ENCODE assay signal across 19 cellular contexts in the genomic region with DNA sequence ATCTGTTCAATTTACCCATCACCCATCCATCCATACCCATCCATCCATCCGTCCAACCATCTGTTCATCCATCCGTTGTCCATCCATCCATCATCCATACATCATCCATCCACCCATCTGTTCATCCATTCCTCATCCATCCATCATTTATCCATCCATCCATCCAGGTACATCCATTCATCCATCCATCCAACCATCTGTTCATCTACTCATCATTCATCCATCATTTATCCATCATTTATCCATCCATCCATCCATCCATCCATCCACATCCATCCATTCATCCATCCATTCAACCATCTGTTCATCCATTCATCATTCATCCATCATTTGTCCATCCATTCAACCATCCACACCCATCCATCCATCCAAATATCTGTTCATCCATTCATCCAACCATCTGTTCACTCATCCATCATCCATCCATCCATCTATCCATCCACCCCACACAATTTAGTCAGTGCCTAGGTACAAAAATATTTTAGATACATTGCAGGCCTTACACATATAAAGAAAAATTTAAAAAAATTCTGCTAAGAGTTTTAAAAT.
A peak's percentile ranks its signal among the peaks of the same experiment; 100 is the strongest.
DNase-seq lines count a peak whose midpoint lies in the region; ATAC-seq and TF ChIP-seq lines count a peak whose summit lies in the region.
"Had no signal": no experiment of that assay in that cellular context is flagged by ENCODE, and none has a peak within 500 bp of the region (broad histone marks: within the 10 kb centered on the region; RNA-seq: fewer than 3 reads in every experiment).

No MANE protein-coding gene starts in this region.

- H3K4me3 Mint-ChIP-seq in activated CD4-positive, alpha-beta memory T cell treated with anti-CD3 and anti-CD28 coated beads, Interleukin-2, amount 10 ng/mL, durations not matched to agents 7 days and 5 days, result no peak overlapping the region
- H3K4me3 Mint-ChIP-seq in activated CD4-positive, alpha-beta memory T cell treated with anti-CD3 and anti-CD28 coated beads for 36 hours, result no peak overlapping the region
- no peak overlapping the region for H3K4me3 Mint-ChIP-seq in CD8-positive, alpha-beta T cell
- no peak overlapping the region for H3K4me3 Mint-ChIP-seq in activated naive CD8-positive, alpha-beta T cell
- peak overlapping the region; percentile 69 for H3K4me3 Mint-ChIP-seq in endothelial cell (ENCODE audit: unreplicated experiment)
- H3K4me3 Mint-ChIP-seq: H9 had no signal

- peaks cover 65% of the 10 kb centered on the region for H3K36me3 ChIP-seq in CD8-positive, alpha-beta T cell (ENCODE audit: insufficient read depth, low read length)

- intact Hi-C loops in activated CD4-positive, alpha-beta memory T cell treated with anti-CD3 and anti-CD28 coated beads for 36 hours (cut with micrococcal nuclease), result no loop called here
- intact Hi-C loops in CD8-positive, alpha-beta T cell (cut with DNase I, micrococcal nuclease), result no loop called here
- intact Hi-C loops in Right ventricle myocardium superior (cut with DNase I), result no loop called here

- POLR2A ChIA-PET in activated CD4-positive, alpha-beta memory T cell treated with anti-CD3 and anti-CD28 coated beads, Interleukin-2, amount 10 ng/mL, durations not matched to agents 7 days and 5 days (lab: Charles Lee), result no interaction called here
- POLR2A ChIA-PET in activated CD4-positive, alpha-beta memory T cell treated with anti-CD3 and anti-CD28 coated beads for 36 hours (lab: Charles Lee), result no interaction called here
- POLR2A ChIA-PET in CD8-positive, alpha-beta T cell (lab: Charles Lee), result no interaction called here

- H3K27me3 ChIP-seq in CD8-positive, alpha-beta T cell (ENCODE audit: insufficient read depth, low read length), result no peaks in the 10 kb centered on the region

- no peaks in the 10 kb centered on the region for H3K9me3 ChIP-seq in CD8-positive, alpha-beta T cell (ENCODE audit: low read length)

- no peaks in the 10 kb centered on the region for H3K27me3 Mint-ChIP-seq in activated CD4-positive, alpha-beta memory T cell treated with anti-CD3 and anti-CD28 coated beads, Interleukin-2, amount 10 ng/mL, durations not matched to agents 7 days and 5 days
- no peaks in the 10 kb centered on the region for H3K27me3 Mint-ChIP-seq in activated CD4-positive, alpha-beta memory T cell treated with anti-CD3 and anti-CD28 coated beads for 36 hours
- no peaks in the 10 kb centered on the region for H3K27me3 Mint-ChIP-seq in CD8-positive, alpha-beta T cell (ENCODE audit: low read depth)
- no peaks in the 10 kb centered on the region for H3K27me3 Mint-ChIP-seq in activated naive CD8-positive, alpha-beta T cell
- peaks cover 4% of the 10 kb centered on the region for H3K27me3 Mint-ChIP-seq in endothelial cell (ENCODE audit: unreplicated experiment)

- H3K27ac ChIP-seq in CD8-positive, alpha-beta T cell (ENCODE audit: low read depth, low read length), result no peak overlapping the region

- no peak for TF ChIP-seq CTCF in CD8-positive, alpha-beta T cell (IDR thresholded peaks at IDR 0.05)
- TF ChIP-seq CTCF in endothelial cell (IDR thresholded peaks at IDR 0.05; ENCODE audit: unreplicated experiment), result no peak

- ATAC-seq in CD8-positive, alpha-beta T cell, result no peak
- ATAC-seq in GM19452 (IDR thresholded peaks at IDR 0.05; ENCODE audit: unreplicated experiment) (no peak), Right ventricle myocardium superior (ENCODE audit: poor library complexity) (no peak)

- H3K4me3 ChIP-seq in CD8-positive, alpha-beta T cell (ENCODE audit: low read depth, low read length), result no peak overlapping the region

- H3K4me1 Mint-ChIP-seq in activated CD4-positive, alpha-beta memory T cell treated with anti-CD3 and anti-CD28 coated beads, Interleukin-2, amount 10 ng/mL, durations not matched to agents 7 days and 5 days, result peaks cover 19% of the 10 kb centered on the region
- peaks cover 21% of the 10 kb centered on the region for H3K4me1 Mint-ChIP-seq in activated CD4-positive, alpha-beta memory T cell treated with anti-CD3 and anti-CD28 coated beads for 36 hours (ENCODE audit: low read depth)
- peaks cover 25% of the 10 kb centered on the region for H3K4me1 Mint-ChIP-seq in CD8-positive, alpha-beta T cell (ENCODE audit: low read depth)
- peaks cover 24% of the 10 kb centered on the region for H3K4me1 Mint-ChIP-seq in activated naive CD8-positive, alpha-beta T cell (ENCODE audit: low read depth)
- no peaks in the 10 kb centered on the region for H3K4me1 Mint-ChIP-seq in endothelial cell (ENCODE audit: unreplicated experiment)

- H3K4me1 ChIP-seq in CD8-positive, alpha-beta T cell (ENCODE audit: insufficient read depth, low read length), result no peaks in the 10 kb centered on the region

- H3K36me3 Mint-ChIP-seq in activated CD4-positive, alpha-beta memory T cell treated with anti-CD3 and anti-CD28 coated beads, Interleukin-2, amount 10 ng/mL, durations not matched to agents 7 days and 5 days (ENCODE audit: low read depth), result peaks cover 95% of the 10 kb centered on the region
- H3K36me3 Mint-ChIP-seq in activated CD4-positive, alpha-beta memory T cell treated with anti-CD3 and anti-CD28 coated beads for 36 hours, result peaks cover 79% of the 10 kb centered on the region
- H3K36me3 Mint-ChIP-seq in CD8-positive, alpha-beta T cell, result peaks cover 96% of the 10 kb centered on the region
- H3K36me3 Mint-ChIP-seq in activated naive CD8-positive, alpha-beta T cell, result peaks cover 59% of the 10 kb centered on the region
- H3K36me3 Mint-ChIP-seq in endothelial cell (ENCODE audit: low read depth, unreplicated experiment), result peaks cover 70% of the 10 kb centered on the region

- DNase-seq in activated CD4-positive, alpha-beta memory T cell treated with anti-CD3 and anti-CD28 coated beads, Interleukin-2, amount 10 ng/mL, durations not matched to agents 7 days and 5 days, result no peak
- DNase-seq in activated CD4-positive, alpha-beta memory T cell treated with anti-CD3 and anti-CD28 coated beads for 36 hours, result no peak
- no peak for DNase-seq in CD8-positive, alpha-beta T cell
- no peak for DNase-seq in endothelial cell (ENCODE audit: low spot score)
- DNase-seq in Right ventricle myocardium superior, result no peak
- DNase-seq in foreskin melanocyte, result no peak
- DNase-seq: C1 segment of cervical spinal cord, DMS53, H9, MV-4-11, NCI-H1417, NCI-H2029, NCI-H2171, NCI-H446, NCI-H748 treated with DMSO at 0.1 percent for 48 hours, OCI-M1, SIG-M5 had no signal

- CTCF ChIA-PET in activated CD4-positive, alpha-beta memory T cell treated with anti-CD3 and anti-CD28 coated beads, Interleukin-2, amount 10 ng/mL, durations not matched to agents 7 days and 5 days (lab: Charles Lee), result no interaction called here
- CTCF ChIA-PET in activated CD4-positive, alpha-beta memory T cell treated with anti-CD3 and anti-CD28 coated beads for 36 hours (lab: Charles Lee), result no interaction called here
- CTCF ChIA-PET in CD8-positive, alpha-beta T cell (lab: Charles Lee), result no interaction called here

- peak overlapping the region; percentile 11 for H3K27ac Mint-ChIP-seq in activated CD4-positive, alpha-beta memory T cell treated with anti-CD3 and anti-CD28 coated beads, Interleukin-2, amount 10 ng/mL, durations not matched to agents 7 days and 5 days
- H3K27ac Mint-ChIP-seq in activated CD4-positive, alpha-beta memory T cell treated with anti-CD3 and anti-CD28 coated beads for 36 hours, result no peak overlapping the region
- H3K27ac Mint-ChIP-seq in CD8-positive, alpha-beta T cell, result peak overlapping the region; percentile 58
- peak overlapping the region; percentile 41 for H3K27ac Mint-ChIP-seq in activated naive CD8-positive, alpha-beta T cell
- H3K27ac Mint-ChIP-seq in endothelial cell (ENCODE audit: unreplicated experiment), result no peak overlapping the region
- H3K27ac Mint-ChIP-seq: H9 had no signal

- H3K9me3 Mint-ChIP-seq in activated CD4-positive, alpha-beta memory T cell treated with anti-CD3 and anti-CD28 coated beads, Interleukin-2, amount 10 ng/mL, durations not matched to agents 7 days and 5 days, result peaks cover 5% of the 10 kb centered on the region
- H3K9me3 Mint-ChIP-seq in activated CD4-positive, alpha-beta memory T cell treated with anti-CD3 and anti-CD28 coated beads for 36 hours, result no peaks in the 10 kb centered on the region
- H3K9me3 Mint-ChIP-seq in CD8-positive, alpha-beta T cell, result peaks cover 4% of the 10 kb centered on the region
- H3K9me3 Mint-ChIP-seq in activated naive CD8-positive, alpha-beta T cell (ENCODE audit: low read depth), result no peaks in the 10 kb centered on the region
- no peaks in the 10 kb centered on the region for H3K9me3 Mint-ChIP-seq in endothelial cell (ENCODE audit: unreplicated experiment)

Comparison
In these comparisons a context has a peak if more than half of its experiments do, and no peak if none do; other contexts are left out.
1. H3K27ac Mint-ChIP-seq: peak in activated CD4-positive, alpha-beta memory T cell treated with anti-CD3 and anti-CD28 coated beads, Interleukin-2, amount 10 ng/mL, durations not matched to agents 7 days and 5 days (single experiment), CD8-positive, alpha-beta T cell (single experiment) and activated naive CD8-positive, alpha-beta T cell (single experiment); none in activated CD4-positive, alpha-beta memory T cell treated with anti-CD3 and anti-CD28 coated beads for 36 hours (single experiment) and endothelial cell (single experiment).